ENCODE assay signal across 8 cellular contexts in the genomic region with DNA sequence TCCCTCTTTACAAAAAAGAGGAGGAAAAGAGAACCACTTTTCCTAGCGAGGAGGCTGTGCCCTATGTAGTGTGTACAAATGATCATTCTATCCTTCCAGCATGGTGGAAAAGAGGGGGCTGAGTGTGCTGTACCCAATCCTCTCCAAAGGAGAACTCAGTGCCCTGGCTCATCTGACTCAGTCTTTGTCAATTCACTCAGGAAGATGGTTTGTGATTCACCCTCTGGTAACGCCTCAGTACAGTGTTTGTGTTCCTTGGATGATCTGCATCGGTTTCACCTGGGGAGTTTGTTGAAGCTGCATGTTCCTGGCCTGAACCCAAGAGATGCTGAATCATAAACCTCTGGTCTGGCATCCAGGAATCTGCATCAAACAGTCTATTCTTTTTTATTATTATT. TPM values are rescaled to one million over a fixed set of nuclear protein-coding genes. Genes with fewer than 3 reads are reported as not detected.
DNase-seq lines count a peak whose midpoint lies in the region; ATAC-seq and TF ChIP-seq lines count a peak whose summit lies in the region.

No MANE protein-coding gene starts in this region.

- H3K9me3 Mint-ChIP-seq in H9: peaks cover 0 to under 1% of the 10 kb centered on the region in 2 experiments; a peak in 1 of 5 replicates

- H3K9me3 ChIP-seq in H9 (ENCODE audit: control insufficient read depth, low read depth, low read length) (no peaks in the 10 kb centered on the region), tibial artery (no peaks in the 10 kb centered on the region), body of pancreas (no peaks in the 10 kb centered on the region)

- CTCF ChIA-PET in AG04449 (lab: Yijun Ruan, JAX): interaction anchor here (0.6 to 4.8 kb wide), 31 partner anchors 10 to 1210 kb away, joined by 3 to 55 read pairs (median 4); a partner anchor contains a TSS

- no CpG with 5 or more reads among the region's 3 CpGs for WGBS in H9 (ENCODE audit: extremely low coverage, insufficient read length, low lambda C conversion rate)
- 24 to 37% methylated on average over 3 of the region's 3 CpGs for WGBS in body of pancreas, 2 donors

- DNase-seq in AG04449 (ENCODE audit: low read depth, low spot score): no peak
- no peak for DNase-seq in H9
- peak; percentile 64 for DNase-seq in medulla oblongata (ENCODE audit: extremely low spot score)
- no peak for DNase-seq in tibial artery
- DNase-seq in body of pancreas: no peak

- no peak overlapping the region for H4K91ac ChIP-seq in H9 (ENCODE audit: insufficient read length, low read depth, low read length)

- no peaks in the 10 kb centered on the region for H3K23me2 ChIP-seq in H9 (ENCODE audit: insufficient read length, low read depth, low read length, poor library complexity, severe bottlenecking)

- H4K8ac ChIP-seq in H9 (replicated peaks; ENCODE audit: insufficient read length, low read depth, low read length): no peak overlapping the region

- H2BK12ac ChIP-seq in H9 (ENCODE audit: insufficient read length, low read depth, low read length): no peak overlapping the region

- peaks cover 0 to 1% (median under 1%) of the 10 kb centered on the region in 3 experiments; a peak in 3 of 7 replicates for H3K36me3 Mint-ChIP-seq in H9 (ENCODE audit: insufficient read depth in 1 of 3, low read depth in 3 of 3)

- no peak overlapping the region for H3K27ac ChIP-seq in H9 (ENCODE audit: insufficient read length, low read depth, low read length)
- H3K27ac ChIP-seq in angular gyrus (ENCODE audit: low read depth, low read length): peak overlapping the region; percentile 83
- no peak overlapping the region for H3K27ac ChIP-seq in tibial artery
- H3K27ac ChIP-seq in body of pancreas: no peak overlapping the region

- H2BK5ac ChIP-seq in H9 (ENCODE audit: insufficient read length, low read length): no peak overlapping the region

- H3K9ac ChIP-seq in H9 (ENCODE audit: extremely low read depth, insufficient read length, low read length): no peak overlapping the region

- H4K5ac ChIP-seq in H9 (ENCODE audit: insufficient read length, low read depth, low read length): no peak overlapping the region

- no peak overlapping the region for H2BK120ac ChIP-seq in H9 (ENCODE audit: low read depth, low read length, poor library complexity, severe bottlenecking)

- TF ChIP-seq POLR2A in body of pancreas (IDR thresholded peaks at IDR 0.05): no peak

- intact Hi-C loops in tibial artery (cut with DNase I; ENCODE audit: low total_unique reads) (loop anchor here (10.0 kb wide), 4 partner anchors 500 to 1210 kb away; no protein-coding TSS in a partner anchor), body of pancreas (cut with DNase I) (loop anchor here (10.0 kb wide), 1 partner anchor 500 kb away; no protein-coding TSS in a partner anchor)

- no peak overlapping the region for H3K4me3 Mint-ChIP-seq in H9

- POLR2A ChIA-PET in AG04449 (lab: Yijun Ruan, JAX): interaction anchor here (0.7 to 1.2 kb wide), 2 partner anchors 18 to 74 kb away, joined by 3 read pairs; a partner anchor contains a TSS

- peaks cover 21 to 31% of the 10 kb centered on the region in 2 experiments for H3K4me1 Mint-ChIP-seq in H9

- no peak for ATAC-seq in GM18867 (IDR thresholded peaks at IDR 0.05; ENCODE audit: unreplicated experiment)
- ATAC-seq in HG03108 (IDR thresholded peaks at IDR 0.05; ENCODE audit: unreplicated experiment): no peak
- ATAC-seq in body of pancreas: no peak

- no peaks in the 10 kb centered on the region for H3K79me1 ChIP-seq in H9 (ENCODE audit: insufficient read depth, low read depth, low read length, poor library complexity, severe bottlenecking)

- H3K4ac ChIP-seq in H9 (ENCODE audit: low read depth, low read length): no peak overlapping the region

- no peak overlapping the region for H3K56ac ChIP-seq in H9 (ENCODE audit: insufficient read length, low read depth, low read length)

- H4K20me1 ChIP-seq in H9 (ENCODE audit: control insufficient read depth, insufficient read depth, insufficient read length): no peaks in the 10 kb centered on the region

- no peak overlapping the region for H2BK20ac ChIP-seq in H9 (ENCODE audit: low read depth, low read length, poor library complexity, severe bottlenecking)

- H3K4me3 ChIP-seq in AG04449 (ENCODE audit: low read depth, low read length) (peak overlapping the region; percentile 32), tibial artery (no peak overlapping the region), body of pancreas (no peak overlapping the region)

- peak overlapping the region in 2 of 3 experiments; percentile 32 to 53; a peak in 1 of 7 replicates for H3K27ac Mint-ChIP-seq in H9

- no peak overlapping the region for H2AFZ ChIP-seq in H9 (ENCODE audit: low read length)

- no peak overlapping the region for H2BK15ac ChIP-seq in H9 (ENCODE audit: low read depth, low read length)

- H3K23ac ChIP-seq in H9 (ENCODE audit: insufficient read length, low read depth, low read length): no peak overlapping the region

- TF ChIP-seq CTCF in AG04449 (IDR thresholded peaks at IDR 0.05; ENCODE audit: insufficient read depth, low read length, missing control alignments) (no peak), H9 (conservative IDR thresholded peaks at IDR 0.05) (no peak), tibial artery (IDR thresholded peaks at IDR 0.05) (no peak), body of pancreas (IDR thresholded peaks at IDR 0.05) (no peak)

- no peak overlapping the region for H2AK5ac ChIP-seq in H9 (ENCODE audit: insufficient read length, low read length)

- H3K36me3 ChIP-seq in tibial artery: no peaks in the 10 kb centered on the region
- no peaks in the 10 kb centered on the region for H3K36me3 ChIP-seq in body of pancreas (replicated peaks in 1 of 2; ENCODE audit: insufficient read depth in 1 of 2, low read depth in 2 of 2)

- no peak overlapping the region for H3T11ph ChIP-seq in H9 (ENCODE audit: low read length)

- no peak overlapping the region for H3K4me2 ChIP-seq in H9 (ENCODE audit: insufficient read depth, insufficient read length, low read length)

- no peak overlapping the region for H3K14ac ChIP-seq in H9 (ENCODE audit: insufficient read depth, low read length)

- H3K4me1 ChIP-seq in H9 (ENCODE audit: insufficient read depth, low read length): peaks cover 7% of the 10 kb centered on the region; the same call in 1 of the 2 replicates
- H3K4me1 ChIP-seq in tibial artery: peaks cover 0 to 5% (median 4%) of the 10 kb centered on the region in 4 donors
- H3K4me1 ChIP-seq in body of pancreas: no peaks in the 10 kb centered on the region

- H3K79me2 ChIP-seq in H9 (ENCODE audit: insufficient read depth, low read length): no peaks in the 10 kb centered on the region

- H3K27me3 ChIP-seq in H9 (ENCODE audit: insufficient read depth, low read length) (no peaks in the 10 kb centered on the region), tibial artery (no peaks in the 10 kb centered on the region), body of pancreas (no peaks in the 10 kb centered on the region)

- no peak overlapping the region for H3K18ac ChIP-seq in H9 (ENCODE audit: insufficient read length, low read depth, low read length)

- peaks cover 2% of the 10 kb centered on the region; the same call in 1 of the 2 replicates for H3K27me3 Mint-ChIP-seq in H9 (ENCODE audit: low read depth)

RNA-seq across cellular contexts. Expression of a gene that starts 18.3 kb away (rescaled TPM):
- total RNA-seq in H9 (2021) (0.09 and 0.24 TPM in 2 replicates), body of pancreas (1 to 10 TPM in 1 of 2 donors, under 1 TPM in 1; 0.78 to 4.3 TPM)
